Comparison of ENCODE assay signal across 22 cellular contexts in the genomic region with DNA sequence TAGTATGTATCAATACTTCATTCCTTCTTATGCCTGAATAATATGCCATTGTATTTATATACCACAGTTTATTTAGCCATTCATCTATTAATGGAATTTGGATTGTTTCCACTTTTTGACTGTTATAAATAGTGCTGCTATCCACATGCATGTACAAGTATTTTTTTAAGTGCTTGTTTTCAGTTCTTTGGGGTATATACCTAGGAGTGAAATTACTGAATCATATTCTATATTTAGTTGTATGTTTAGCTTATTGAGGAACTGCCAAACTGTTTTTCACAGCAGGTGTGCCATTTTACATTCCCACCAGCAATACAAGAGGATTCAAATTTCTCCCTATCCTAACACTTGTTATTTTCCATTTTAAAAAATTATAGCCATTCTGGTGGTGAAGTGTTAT. TPM values are rescaled to one million over a fixed set of nuclear protein-coding genes. Genes with fewer than 3 reads are reported as not detected.
"Had no signal": no experiment of that assay in that cellular context is flagged by ENCODE, and none has a peak within 500 bp of the region (broad histone marks: within the 10 kb centered on the region; RNA-seq: fewer than 3 reads in every experiment).

No MANE protein-coding gene starts in this region.

- H3K27ac ChIP-seq: heart right ventricle, lower lobe of right lung, neural progenitor cell, ovary, tibial artery, upper lobe of left lung, uterus had no signal

- H3K4me3 ChIP-seq: heart right ventricle, lower lobe of right lung, neural progenitor cell, ovary, tibial artery, upper lobe of left lung, uterus had no signal

- H3K9me3 ChIP-seq: heart right ventricle, lower lobe of right lung, ovary, tibial artery, upper lobe of left lung, uterus had no signal

- H3K27me3 ChIP-seq: neural progenitor cell, ovary, upper lobe of left lung, uterus had no signal

- DNase-seq: effector memory CD4-positive, alpha-beta T cell; heart right ventricle; hypothalamus; kidney glomerular epithelial cell; lower lobe of right lung; nucleus accumbens; ovary; right cardiac atrium; stimulated activated CD4-positive, alpha-beta T cell treated with anti-CD3 and anti-CD28 coated beads, Interleukin-4, amount 100 ng/mL, for 1 hour; stimulated activated CD8-positive, alpha-beta memory T cell treated with anti-CD3 and anti-CD28 coated beads, Interleukin-4, amount 100 ng/mL, for 48 hours; tibial artery; upper lobe of left lung; uterus had no signal

- H3K36me3 ChIP-seq: heart right ventricle, lower lobe of right lung, neural progenitor cell, ovary, tibial artery, upper lobe of left lung, uterus had no signal

- H3K4me1 ChIP-seq: lower lobe of right lung, neural progenitor cell, tibial artery, upper lobe of left lung, uterus had no signal

- ATAC-seq: esophagus mucosa; left lobe of liver; lower lobe of right lung; natural killer cell treated with Interleukin-12 subunit alpha and Interleukin-12 subunit beta and Interleukin-15 and Interleukin-18, amount 100 ng/mL, for 72 hours; right cardiac atrium; stimulated activated effector memory CD8-positive, alpha-beta T cell treated with anti-CD3 and anti-CD28 coated beads, Interleukin-12 subunit alpha, Interleukin-12 subunit beta, amount 100 ng/mL, for 72 hours had no signal

RNA-seq across cellular contexts. Expression of a gene that starts 7.6 kb away (rescaled TPM):
- total RNA-seq: esophagus mucosa; fibroblast of lung; frontal cortex; lower lobe of right lung; mesothelial cell of epicardium; natural killer cell treated with Interleukin-12 subunit alpha and Interleukin-12 subunit beta and Interleukin-15 and Interleukin-18, amount 100 ng/mL, for 72 hours; ovary; posterior vena cava; upper lobe of left lung; uterus had no signal
- polyA plus RNA-seq: fibroblast of lung, ovary had no signal
